39 cellular contexts compared by ENCODE assay signal in the genomic region with DNA sequence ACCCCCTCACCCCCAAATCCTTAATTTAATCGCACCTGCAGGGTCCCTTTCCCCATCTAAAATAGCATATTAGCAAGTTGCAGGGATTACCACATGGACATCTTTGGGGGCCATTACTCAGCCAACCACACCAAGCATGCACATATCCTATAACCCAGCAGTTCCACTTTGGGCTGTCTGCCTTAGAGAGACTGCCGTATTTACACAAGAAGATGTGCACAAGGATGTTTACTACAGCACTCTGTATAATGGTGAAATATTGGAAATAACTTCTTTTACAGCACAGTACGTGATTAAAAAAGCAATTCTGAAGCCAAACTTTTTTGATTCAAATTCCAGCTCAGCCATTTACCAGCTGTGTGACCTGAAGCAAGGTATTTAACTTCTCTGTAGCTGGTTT. TPM values are rescaled to one million over a fixed set of nuclear protein-coding genes. Genes with fewer than 3 reads are reported as not detected.
DNase-seq lines count a peak whose midpoint lies in the region; ATAC-seq, FAIRE-seq and TF ChIP-seq lines count a peak whose summit lies in the region.
"Had no signal": no experiment of that assay in that cellular context is flagged by ENCODE, and none has a peak within 500 bp of the region (broad histone marks: within the 10 kb centered on the region; RNA-seq: fewer than 3 reads in every experiment).

No MANE protein-coding gene starts in this region.

- H2AFZ ChIP-seq in HepG2 (ENCODE audit: low read length) (no peak overlapping the region), astrocyte (ENCODE audit: low read depth, low read length) (no peak overlapping the region)

- ATAC-seq in HepG2 (no peak), right lobe of liver (no peak)
- no peak for ATAC-seq in activated T-cell treated with anti-CD3 and anti-CD28 coated beads, Interleukin-2, amount 50 U/mL, for 4 hours
- ATAC-seq: A549; CD8-positive, alpha-beta T cell had no signal

- DNase-seq in HepG2 (ENCODE audit: low spot score), result no peak
- DNase-seq in right lobe of liver, result no peak
- DNase-seq in astrocyte (ENCODE audit: low read depth), result no peak
- DNase-seq in esophagus muscularis mucosa (ENCODE audit: extremely low spot score), result peak; percentile 14
- DNase-seq in urothelium cell line (ENCODE audit: low spot score), result no peak
- DNase-seq in breast epithelium (ENCODE audit: low spot score in 2 of 2), result no peak
- DNase-seq in activated T-cell treated with anti-CD3 and anti-CD28 coated beads, Interleukin-2, amount 50 U/mL, for 4 hours, result no peak
- DNase-seq in NCI-H1048 (lab: John Stamatoyannopoulos, UW), result no peak
- DNase-seq: 8988T; ACHN; AML-193; BE2C; C1 segment of cervical spinal cord; Caco-2; Calu3; CD4-positive, alpha-beta memory T cell; CD4-positive, alpha-beta T cell; CD4-positive, CD25-positive, alpha-beta regulatory T cell; CD8-positive, alpha-beta memory T cell; CD8-positive, alpha-beta T cell; COR-L47; DMS 273 treated with DMSO at 0.1 percent for 48 hours; DMS153; DMS53; DMS79; DMS79 treated with DMSO at 0.1 percent for 48 hours; DND-41; EL had no signal

- H3K36me3 Mint-ChIP-seq in astrocyte (ENCODE audit: low read depth, unreplicated experiment), result peaks cover 4% of the 10 kb centered on the region
- no peaks in the 10 kb centered on the region for H3K36me3 Mint-ChIP-seq in activated T-cell treated with anti-CD3 and anti-CD28 coated beads, Interleukin-2, amount 50 U/mL, for 4 hours (ENCODE audit: insufficient read depth)

- CTCF ChIA-PET in HepG2 (lab: Yijun Ruan, JAX; ENCODE audit: low intra/inter-chr PET ratio, low total read pairs), result no interaction called here

- H4K20me1 ChIP-seq in HepG2 (ENCODE audit: insufficient read depth, low read length), result no peaks in the 10 kb centered on the region
- no peaks in the 10 kb centered on the region for H4K20me1 ChIP-seq in astrocyte (ENCODE audit: insufficient read depth, low read length)
- H4K20me1 ChIP-seq: BLaER1; BLaER1 treated with 17β-estradiol and CSF1 and Interleukin-3, amounts not matched to agents 10 nM and 100 nM had no signal

- TF ChIP-seq EP300 in HepG2 (IDR thresholded peaks at IDR 0.05; ENCODE audit: low read depth in 2 of 2, low read length in 2 of 2), result no peak
- no peak for TF ChIP-seq EP300 in HepG2 (CRISPR knock-in tag; IDR thresholded peaks at IDR 0.05; ENCODE audit: borderline replicate concordance)
- TF ChIP-seq EP300 in esophagus muscularis mucosa (IDR thresholded peaks at IDR 0.05), result no peak

- H3K27me3 Mint-ChIP-seq in astrocyte (ENCODE audit: low read depth, unreplicated experiment), result peaks cover 9% of the 10 kb centered on the region
- H3K27me3 Mint-ChIP-seq in activated T-cell treated with anti-CD3 and anti-CD28 coated beads, Interleukin-2, amount 50 U/mL, for 4 hours (ENCODE audit: low read depth), result peaks cover 22% of the 10 kb centered on the region

- no peaks in the 10 kb centered on the region for H3K36me3 ChIP-seq in HepG2 (replicated peaks in 1 of 2; ENCODE audit: control insufficient read depth in 1 of 2, insufficient read depth in 2 of 2, low read length in 2 of 2)
- no peaks in the 10 kb centered on the region for H3K36me3 ChIP-seq in right lobe of liver
- no peaks in the 10 kb centered on the region for H3K36me3 ChIP-seq in astrocyte (ENCODE audit: insufficient read depth, low read length)
- no peaks in the 10 kb centered on the region for H3K36me3 ChIP-seq in esophagus muscularis mucosa
- no peaks in the 10 kb centered on the region for H3K36me3 ChIP-seq in breast epithelium
- H3K36me3 ChIP-seq: BE2C; BLaER1; BLaER1 treated with 17β-estradiol and CSF1 and Interleukin-3, amounts not matched to agents 10 nM and 100 nM had no signal

- TF ChIP-seq POLR2A in HepG2 (IDR thresholded peaks at IDR 0.05; ENCODE audit: insufficient read depth in 1 of 2, low read depth in 2 of 2, low read length in 2 of 2) (no peak), right lobe of liver (IDR thresholded peaks at IDR 0.05) (no peak), esophagus muscularis mucosa (IDR thresholded peaks at IDR 0.05; ENCODE audit: low read depth) (no peak), breast epithelium (IDR thresholded peaks at IDR 0.05) (no peak)

- peaks cover 12% of the 10 kb centered on the region; the same call in 1 of the 2 replicates for H3K4me1 ChIP-seq in HepG2 (ENCODE audit: insufficient read depth, low read length)
- no peaks in the 10 kb centered on the region for H3K4me1 ChIP-seq in right lobe of liver
- H3K4me1 ChIP-seq in astrocyte (ENCODE audit: insufficient read depth, low read length), result no peaks in the 10 kb centered on the region
- no peaks in the 10 kb centered on the region for H3K4me1 ChIP-seq in esophagus muscularis mucosa
- H3K4me1 ChIP-seq in breast epithelium, result no peaks in the 10 kb centered on the region
- H3K4me1 ChIP-seq: A549; BE2C; BLaER1; BLaER1 treated with 17β-estradiol and CSF1 and Interleukin-3, amounts not matched to agents 10 nM and 100 nM; Caco-2 had no signal

- no peak for TF ChIP-seq CTCF in HepG2 (CRISPR knock-in tag; IDR thresholded peaks at IDR 0.05)
- TF ChIP-seq CTCF in right lobe of liver (IDR thresholded peaks at IDR 0.05), result no peak
- no peak for TF ChIP-seq CTCF in astrocyte (IDR thresholded peaks at IDR 0.05; ENCODE audit: insufficient read depth, low read depth, low read length)
- TF ChIP-seq CTCF in esophagus muscularis mucosa (IDR thresholded peaks at IDR 0.05), result no peak
- no peak for TF ChIP-seq CTCF in breast epithelium (IDR thresholded peaks at IDR 0.05)

- WGBS in HepG2 (ENCODE audit: low lambda C conversion rate), result 24% methylated on average over 3 of the region's 3 CpGs
- 88% methylated on average over 3 of the region's 3 CpGs for WGBS in right lobe of liver (ENCODE audit: insufficient coverage, low coverage, low lambda C conversion rate, missing lambda C conversion rate)
- 74% methylated on average over 3 of the region's 3 CpGs for WGBS in esophagus muscularis mucosa

- TF ChIP-seq RAD21 in HepG2 (CRISPR knock-in tag; IDR thresholded peaks at IDR 0.05), result no peak

- no TSS peak for BruUV-seq in HepG2 (replicated peaks; lab: Mats Ljungman, UMichigan)

- no peak overlapping the region for H3K27ac ChIP-seq in HepG2 (ENCODE audit: extremely low read length, insufficient read depth, low read length)
- H3K27ac ChIP-seq in right lobe of liver, result no peak overlapping the region
- no peak overlapping the region for H3K27ac ChIP-seq in astrocyte (ENCODE audit: low read depth, low read length)
- H3K27ac ChIP-seq in esophagus muscularis mucosa (replicated peaks in 1 of 4), result no peak overlapping the region
- H3K27ac ChIP-seq in breast epithelium, result no peak overlapping the region
- H3K27ac ChIP-seq: 22Rv1; A549; BLaER1; BLaER1 treated with 17β-estradiol and CSF1 and Interleukin-3, amounts not matched to agents 10 nM and 100 nM; C4-2B had no signal

- in situ Hi-C loops in HepG2 (cut with HindIII; ENCODE audit: extremely low pct_ligation_motif_present, low pct_unique_long_range_greater_than_20kb), result loop anchor here (25.0 kb wide), 1 partner anchor 436 kb away; no protein-coding TSS in a partner anchor

- peaks cover 20% of the 10 kb centered on the region for H3K9me3 Mint-ChIP-seq in astrocyte (ENCODE audit: unreplicated experiment)
- peaks cover 20% of the 10 kb centered on the region for H3K9me3 Mint-ChIP-seq in activated T-cell treated with anti-CD3 and anti-CD28 coated beads, Interleukin-2, amount 50 U/mL, for 4 hours

- peak overlapping the region; percentile 47 for H3K27ac Mint-ChIP-seq in astrocyte (ENCODE audit: unreplicated experiment)
- H3K27ac Mint-ChIP-seq: B cell; CD14-positive monocyte; CD4-positive, alpha-beta memory T cell; CD4-positive, alpha-beta T cell; CD4-positive, CD25-positive, alpha-beta regulatory T cell; CD8-positive, alpha-beta memory T cell; CD8-positive, alpha-beta T cell had no signal

- H3K27me3 ChIP-seq in HepG2 (ENCODE audit: control insufficient read depth in 1 of 2, insufficient read depth in 2 of 2, low read length in 2 of 2) (peaks cover 1 to 5% of the 10 kb centered on the region in 2 experiments; a peak in 4 of 5 replicates), right lobe of liver (no peaks in the 10 kb centered on the region), astrocyte (ENCODE audit: insufficient read depth, low read length) (no peaks in the 10 kb centered on the region), esophagus muscularis mucosa (no peaks in the 10 kb centered on the region), breast epithelium (no peaks in the 10 kb centered on the region)
- H3K27me3 ChIP-seq: BE2C; BLaER1; BLaER1 treated with 17β-estradiol and CSF1 and Interleukin-3, amounts not matched to agents 10 nM and 100 nM had no signal

- H3K4me3 ChIP-seq in HepG2 (replicated peaks in 1 of 3; ENCODE audit: insufficient read depth in 1 of 3, low read depth in 2 of 3, low read length in 3 of 3), result no peak overlapping the region
- H3K4me3 ChIP-seq in right lobe of liver, result no peak overlapping the region
- no peak overlapping the region for H3K4me3 ChIP-seq in astrocyte (ENCODE audit: insufficient read depth, low read depth, low read length)
- no peak overlapping the region for H3K4me3 ChIP-seq in esophagus muscularis mucosa
- no peak overlapping the region for H3K4me3 ChIP-seq in breast epithelium
- H3K4me3 ChIP-seq: A549; BLaER1; BLaER1 treated with 17β-estradiol and CSF1 and Interleukin-3, amounts not matched to agents 10 nM and 100 nM had no signal

- no peak overlapping the region for H3K9ac ChIP-seq in HepG2 (ENCODE audit: insufficient read depth, low read depth, low read length)
- no peak overlapping the region for H3K9ac ChIP-seq in astrocyte (ENCODE audit: low read length)
- H3K9ac ChIP-seq: BLaER1; BLaER1 treated with 17β-estradiol and CSF1 and Interleukin-3, amounts not matched to agents 10 nM and 100 nM had no signal

- H3K4me2 ChIP-seq in HepG2 (ENCODE audit: low read depth, low read length) (no peak overlapping the region), astrocyte (ENCODE audit: low read length) (no peak overlapping the region)
- H3K4me2 ChIP-seq: A549; BLaER1; BLaER1 treated with 17β-estradiol and CSF1 and Interleukin-3, amounts not matched to agents 10 nM and 100 nM had no signal

- no peak for FAIRE-seq in HepG2 (lab: Jason Lieb, UNC)
- FAIRE-seq in astrocyte (lab: Jason Lieb, UNC), result no peak
- FAIRE-seq in urothelium cell line (lab: Jason Lieb, UNC), result peak; percentile 66
- FAIRE-seq: A204.1, A549, D721Med had no signal

- POLR2A ChIA-PET in HepG2 (lab: Yijun Ruan, JAX), result no interaction called here

- intact Hi-C loops in HepG2 (cut with micrococcal nuclease; ENCODE audit: unreplicated experiment) (no loop called here), right lobe of liver (cut with DNase I) (no loop called here), esophagus muscularis mucosa (cut with DNase I) (no loop called here), breast epithelium (cut with DNase I; ENCODE audit: low total_unique reads) (no loop called here)

- H3K9me3 ChIP-seq in HepG2 (ENCODE audit: low read length), result peaks cover 8% of the 10 kb centered on the region
- H3K9me3 ChIP-seq in right lobe of liver, result no peaks in the 10 kb centered on the region
- peaks cover 8% of the 10 kb centered on the region for H3K9me3 ChIP-seq in astrocyte (ENCODE audit: insufficient read depth, low read depth, low read length)
- H3K9me3 ChIP-seq in esophagus muscularis mucosa, result peaks cover 0 to 25% (median 17%) of the 10 kb centered on the region in 4 donors
- peaks cover 9 to 18% of the 10 kb centered on the region in 2 donors for H3K9me3 ChIP-seq in breast epithelium
- H3K9me3 ChIP-seq: BE2C had no signal

- H3K4me1 Mint-ChIP-seq in astrocyte (ENCODE audit: low read depth, unreplicated experiment), result no peaks in the 10 kb centered on the region
- H3K4me1 Mint-ChIP-seq in activated T-cell treated with anti-CD3 and anti-CD28 coated beads, Interleukin-2, amount 50 U/mL, for 4 hours (ENCODE audit: low read depth), result no peaks in the 10 kb centered on the region
- H3K4me1 Mint-ChIP-seq: B cell; CD14-positive monocyte; CD4-positive, alpha-beta memory T cell; CD4-positive, CD25-positive, alpha-beta regulatory T cell; CD8-positive, alpha-beta memory T cell had no signal

- H3K79me2 ChIP-seq in HepG2 (ENCODE audit: insufficient read depth, low read length) (no peaks in the 10 kb centered on the region), astrocyte (ENCODE audit: insufficient read depth, low read length) (no peaks in the 10 kb centered on the region)

- H3K4me3 Mint-ChIP-seq in astrocyte (ENCODE audit: unreplicated experiment), result no peak overlapping the region
- H3K4me3 Mint-ChIP-seq in activated T-cell treated with anti-CD3 and anti-CD28 coated beads, Interleukin-2, amount 50 U/mL, for 4 hours, result no peak overlapping the region
- H3K4me3 Mint-ChIP-seq: B cell; CD14-positive monocyte; CD4-positive, alpha-beta memory T cell; CD4-positive, alpha-beta T cell; CD4-positive, CD25-positive, alpha-beta regulatory T cell; CD8-positive, alpha-beta memory T cell; CD8-positive, alpha-beta T cell had no signal

RNA-seq across cellular contexts. Expression of gene LDLRAD4, which starts 17.2 kb away (rescaled TPM):
- total RNA-seq in HepG2 (2016; rRNA removed; fragmentation: Illumina TruSeq; extraction: Trizol) (10.4 and 13.6 TPM in 2 replicates), right lobe of liver (10 to 100 TPM; 10.6 to 66.4 (median 18.7) TPM), astrocyte (26.0 and 40.1 TPM in 2 replicates), esophagus muscularis mucosa (10 to 100 TPM; 20.4 to 40.4 (median 35.3) TPM), breast epithelium (10 to 100 TPM; 28.5 to 94.3 (median 42.9) TPM)
- 6.1 and 8.9 TPM in 2 replicates for total RNA-seq in HepG2 (2016; cell fraction: cytosol; rRNA removed; fragmentation: Illumina TruSeq; extraction: Trizol; ENCODE audit: low read depth)
- 12.4 and 15.9 TPM in 2 replicates for total RNA-seq in HepG2 (2016; cell fraction: insoluble cytoplasmic fraction; rRNA removed; fragmentation: Illumina TruSeq; extraction: Trizol)
- 11.2 and 12.8 TPM in 2 replicates for total RNA-seq in HepG2 (2016; cell fraction: membrane; rRNA removed; fragmentation: Illumina TruSeq; extraction: Trizol)
- total RNA-seq in HepG2 (2016; cell fraction: nucleus; rRNA removed; fragmentation: Illumina TruSeq; extraction: Trizol), result 18.3 and 32.5 TPM in 2 replicates
- polyA plus RNA-seq in HepG2 (2011; rRNA removed), result 11.8 and 20.9 TPM in 2 replicates
- 7.9 and 14.0 TPM in 2 replicates for polyA plus RNA-seq in HepG2 (2011; cell fraction: cytosol; rRNA removed)
- 35.4 and 60.5 TPM in 2 replicates for polyA plus RNA-seq in HepG2 (2011; cell fraction: nucleus; rRNA removed)
- 7.9 and 15.6 TPM in 2 replicates for polyA plus RNA-seq in HepG2 (2012)
- 9.0 and 9.7 TPM in 2 replicates for polyA plus RNA-seq in HepG2 (2016; cell fraction: cytosol; fragmentation: Illumina TruSeq; extraction: Trizol; ENCODE audit: low read depth)
- polyA plus RNA-seq in HepG2 (2016; cell fraction: insoluble cytoplasmic fraction; fragmentation: Illumina TruSeq; extraction: Trizol; ENCODE audit: low read depth), result 12.7 and 13.9 TPM in 2 replicates
- polyA plus RNA-seq in HepG2 (2016; cell fraction: membrane; fragmentation: Illumina TruSeq; extraction: Trizol; ENCODE audit: low read depth), result 12.9 and 14.9 TPM in 2 replicates
- 20.5 and 30.2 TPM in 2 replicates for polyA plus RNA-seq in HepG2 (2016; cell fraction: nucleus; fragmentation: Illumina TruSeq; extraction: Trizol; ENCODE audit: insufficient read depth, low read depth)
- polyA minus RNA-seq in HepG2 (2011; rRNA and poly(A)+ RNA removed; ENCODE audit: low replicate concordance), result 0.19 and 17.1 TPM in 2 replicates
- 5.8 and 10.2 TPM in 2 replicates for polyA minus RNA-seq in HepG2 (2011; cell fraction: cytosol; rRNA and poly(A)+ RNA removed)
- 34.9 and 52.0 TPM in 2 replicates for polyA minus RNA-seq in HepG2 (2011; cell fraction: nucleus; rRNA and poly(A)+ RNA removed)
- 10 to 100 TPM; 17.5 to 20.4 (median 18.3) TPM for total RNA-seq in activated T-cell treated with anti-CD3 and anti-CD28 coated beads, Interleukin-2, amount 50 U/mL, for 4 hours
- polyA plus RNA-seq: AG04450, BJ had no signal
